In genomic region chr7:35037526-35038339, GRCh38 we compare ENCODE assay signal across 1 cellular context.
TF ChIP-seq lines count a peak whose summit lies in the region.

No MANE protein-coding gene starts in this region.

TF ChIP-seq in K562, 482 proteins besides CTCF, POLR2A, EP300 and RAD21 (continued from another document):
- TF ChIP-seq MLX (CRISPR knock-in tag; conservative IDR thresholded peaks at IDR 0.05), result no peak
- peak; percentile 51; the same call in 1 of the 2 replicates for TF ChIP-seq SAFB (IDR thresholded peaks at IDR 0.05; ENCODE audit: borderline replicate concordance, low read depth, low read length)
- TF ChIP-seq MEIS2 (IDR thresholded peaks at IDR 0.05; ENCODE audit: partially characterized antibody), result peak; percentile 14
- TF ChIP-seq MCM2 (IDR thresholded peaks at IDR 0.05; ENCODE audit: low read depth), result no peak
- no peak for TF ChIP-seq RBM39 (optimal IDR thresholded peaks at IDR 0.05; ENCODE audit: low read depth, low read length)
- no peak for TF ChIP-seq ZBTB2 (IDR thresholded peaks at IDR 0.05)
- no peak for TF ChIP-seq KLF16 (IDR thresholded peaks at IDR 0.05)
- no peak for TF ChIP-seq THRB (CRISPR knock-in tag; conservative IDR thresholded peaks at IDR 0.05)
- TF ChIP-seq PTBP1 (IDR thresholded peaks at IDR 0.05; ENCODE audit: low read depth, low read length), result no peak
- TF ChIP-seq ZBTB1 (CRISPR knock-in tag; IDR thresholded peaks at IDR 0.05; ENCODE audit: borderline replicate concordance, low read depth), result 0 out of 2 replicates have a peak, but pooled peaks have one; percentile 50
- no peak for TF ChIP-seq RBM34 (IDR thresholded peaks at IDR 0.05; ENCODE audit: borderline replicate concordance, insufficient read depth, low read length)
- TF ChIP-seq MAZ (CRISPR knock-in tag; conservative IDR thresholded peaks at IDR 0.05 in 1 of 2, IDR thresholded peaks at IDR 0.05 in 1 of 2), result peak; percentile 69
- no peak for TF ChIP-seq ZNF551 (CRISPR knock-in tag; IDR thresholded peaks at IDR 0.05)
- TF ChIP-seq, protein P1, sequence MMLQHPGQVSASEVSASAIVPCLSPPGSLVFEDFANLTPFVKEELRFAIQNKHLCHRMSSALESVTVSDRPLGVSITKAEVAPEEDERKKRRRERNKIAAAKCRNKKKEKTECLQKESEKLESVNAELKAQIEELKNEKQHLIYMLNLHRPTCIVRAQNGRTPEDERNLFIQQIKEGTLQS (IDR thresholded peaks at IDR 0.05), result no peak
- TF ChIP-seq, protein P1 (CRISPR knock-in tag; conservative IDR thresholded peaks at IDR 0.05), result no peak
- TF ChIP-seq SNIP1 (IDR thresholded peaks at IDR 0.05; ENCODE audit: low read depth), result no peak
- TF ChIP-seq CTBP1 (IDR thresholded peaks at IDR 0.05; ENCODE audit: borderline replicate concordance), result peak; percentile 93
- TF ChIP-seq TBP (optimal IDR thresholded peaks at IDR 0.05; ENCODE audit: low read depth, low read length), result peak; percentile 17
- TF ChIP-seq JUNB (CRISPR knock-in tag; conservative IDR thresholded peaks at IDR 0.05), result no peak
- TF ChIP-seq CBX8 (IDR thresholded peaks at IDR 0.05; ENCODE audit: borderline replicate concordance, extremely low read depth, low read depth, low read length, poor library complexity, severe bottlenecking), result no peak
- peak; percentile 86 for TF ChIP-seq HMGN3 (IDR thresholded peaks at IDR 0.05; ENCODE audit: borderline replicate concordance, extremely low read depth, insufficient read length, low read depth, low read length)
- TF ChIP-seq DNMT1 (IDR thresholded peaks at IDR 0.05), result no peak
- TF ChIP-seq SMARCE1 (IDR thresholded peaks at IDR 0.05), result no peak; the same call in 1 of the 2 replicates
